Comparison of ENCODE assay signal across 21 cellular contexts in genomic region chr3:146975032-146975431, GRCh38.
DNase-seq lines count a peak whose midpoint lies in the region; ATAC-seq, FAIRE-seq and TF ChIP-seq lines count a peak whose summit lies in the region.
"Had no signal": no experiment of that assay in that cellular context is flagged by ENCODE, and none has a peak within 500 bp of the region (broad histone marks: within the 10 kb centered on the region; RNA-seq: fewer than 3 reads in every experiment).

No MANE protein-coding gene starts in this region.

- TF ChIP-seq EP300 in HepG2 (IDR thresholded peaks at IDR 0.05; ENCODE audit: low read depth in 2 of 2, low read length in 2 of 2) (no peak), HepG2 (CRISPR knock-in tag; IDR thresholded peaks at IDR 0.05; ENCODE audit: borderline replicate concordance) (no peak), K562 (IDR thresholded peaks at IDR 0.05; ENCODE audit: low read length) (no peak)

- no peaks in the 10 kb centered on the region for H3K9me1 ChIP-seq in K562 (ENCODE audit: control insufficient read depth, insufficient read depth, low read length)

- BruUV-seq in HepG2 (replicated peaks; lab: Mats Ljungman, UMichigan) (no TSS peak), K562 (replicated peaks; lab: Mats Ljungman, UMichigan) (no TSS peak)

- H3K27me3 ChIP-seq in HepG2 (ENCODE audit: control insufficient read depth in 1 of 2, insufficient read depth in 2 of 2, low read length in 2 of 2) (no peaks in the 10 kb centered on the region), right lobe of liver (no peaks in the 10 kb centered on the region), K562 (ENCODE audit: control insufficient read depth in 2 of 2, insufficient read depth in 2 of 2, low read length in 2 of 2) (no peaks in the 10 kb centered on the region)

- H3K79me2 ChIP-seq in HepG2 (ENCODE audit: insufficient read depth, low read length) (no peaks in the 10 kb centered on the region), K562 (ENCODE audit: control insufficient read depth, insufficient read depth, low read length) (no peaks in the 10 kb centered on the region)

- no peaks in the 10 kb centered on the region for H3K9me3 ChIP-seq in HepG2 (ENCODE audit: low read length)
- H3K9me3 ChIP-seq in right lobe of liver: no peaks in the 10 kb centered on the region
- no peaks in the 10 kb centered on the region for H3K9me3 ChIP-seq in K562 (replicated peaks; ENCODE audit: control insufficient read depth, insufficient read depth, low read depth, low read length)
- H3K9me3 ChIP-seq in kidney (ENCODE audit: control insufficient read depth in 1 of 2, low read length in 2 of 2): no peaks in the 10 kb centered on the region

- no peak for TF ChIP-seq RAD21 in HepG2 (CRISPR knock-in tag; IDR thresholded peaks at IDR 0.05)
- TF ChIP-seq RAD21 in K562 (CRISPR knock-in tag; conservative IDR thresholded peaks at IDR 0.05 in 1 of 2, IDR thresholded peaks at IDR 0.05 in 1 of 2): no peak

- intact Hi-C loops in HepG2 (cut with micrococcal nuclease; ENCODE audit: unreplicated experiment): no loop called here
- intact Hi-C loops in right lobe of liver (cut with DNase I): no loop called here
- intact Hi-C loops in K562 (cut with micrococcal nuclease): no loop called here
- intact Hi-C loops in kidney (cut with DNase I): no loop called here

- H3K27ac ChIP-seq in HepG2 (ENCODE audit: extremely low read length, insufficient read depth, low read length) (no peak overlapping the region), right lobe of liver (no peak overlapping the region), K562 (ENCODE audit: extremely low read depth, low read depth, low read length) (no peak overlapping the region), kidney (ENCODE audit: low read depth in 2 of 2, low read length in 2 of 2) (no peak overlapping the region)
- H3K27ac ChIP-seq: 22Rv1, GM23248 had no signal

- H3K9ac ChIP-seq in HepG2 (ENCODE audit: insufficient read depth, low read depth, low read length) (no peak overlapping the region), K562 (ENCODE audit: insufficient read depth in 1 of 2, low read depth in 2 of 2, low read length in 2 of 2) (no peak overlapping the region), kidney (ENCODE audit: low read length in 2 of 2) (no peak overlapping the region)
- H3K9ac ChIP-seq: GM23248 had no signal

- in situ Hi-C loops in HepG2 (cut with HindIII; ENCODE audit: extremely low pct_ligation_motif_present, low pct_unique_long_range_greater_than_20kb) (no loop called here), K562 (cut with MboI) (no loop called here)

- H3K4me1 ChIP-seq in HepG2 (ENCODE audit: insufficient read depth, low read length) (no peaks in the 10 kb centered on the region), right lobe of liver (no peaks in the 10 kb centered on the region), K562 (replicated peaks in 1 of 2; ENCODE audit: control insufficient read depth in 2 of 2, insufficient read depth in 2 of 2, low read length in 2 of 2) (no peaks in the 10 kb centered on the region), kidney (ENCODE audit: control insufficient read depth in 1 of 2, insufficient read depth in 1 of 2, low read depth in 1 of 2, low read length in 2 of 2) (no peaks in the 10 kb centered on the region)

- no peaks in the 10 kb centered on the region for H3K36me3 ChIP-seq in HepG2 (replicated peaks in 1 of 2; ENCODE audit: control insufficient read depth in 1 of 2, insufficient read depth in 2 of 2, low read length in 2 of 2)
- H3K36me3 ChIP-seq in right lobe of liver: no peaks in the 10 kb centered on the region
- H3K36me3 ChIP-seq in K562 (ENCODE audit: control insufficient read depth, insufficient read depth, low read length): no peaks in the 10 kb centered on the region
- no peaks in the 10 kb centered on the region for H3K36me3 ChIP-seq in kidney (ENCODE audit: control insufficient read depth in 1 of 2, insufficient read depth in 2 of 2, low read length in 2 of 2)

- H4K20me1 ChIP-seq in HepG2 (ENCODE audit: insufficient read depth, low read length) (no peaks in the 10 kb centered on the region), K562 (replicated peaks; ENCODE audit: control insufficient read depth, insufficient read depth, low read length) (no peaks in the 10 kb centered on the region)

- CTCF ChIA-PET in HepG2 (lab: Yijun Ruan, JAX; ENCODE audit: low intra/inter-chr PET ratio, low total read pairs) (no interaction called here), K562 (lab: Yijun Ruan, JAX; ENCODE audit: low intra/inter-chr PET ratio) (no interaction called here)

- H2AFZ ChIP-seq in HepG2 (ENCODE audit: low read length): no peak overlapping the region
- no peak overlapping the region for H2AFZ ChIP-seq in K562 (ENCODE audit: low read depth, low read length)
- H2AFZ ChIP-seq: GM23248 had no signal

- TF ChIP-seq POLR2A in HepG2 (IDR thresholded peaks at IDR 0.05; ENCODE audit: insufficient read depth in 1 of 2, low read depth in 2 of 2, low read length in 2 of 2): no peak
- TF ChIP-seq POLR2A in right lobe of liver (IDR thresholded peaks at IDR 0.05): no peak
- TF ChIP-seq POLR2A in K562 (conservative IDR thresholded peaks at IDR 0.05): no peak

- no peak overlapping the region for H3K4me3 ChIP-seq in HepG2 (replicated peaks in 1 of 3; ENCODE audit: insufficient read depth in 1 of 3, low read depth in 2 of 3, low read length in 3 of 3)
- H3K4me3 ChIP-seq in right lobe of liver: no peak overlapping the region
- no peak overlapping the region for H3K4me3 ChIP-seq in K562
- H3K4me3 ChIP-seq in kidney (ENCODE audit: low read length in 2 of 2): no peak overlapping the region
- H3K4me3 ChIP-seq: GM23248 had no signal

- H3K4me2 ChIP-seq in HepG2 (ENCODE audit: low read depth, low read length): no peak overlapping the region
- H3K4me2 ChIP-seq in K562 (ENCODE audit: insufficient read depth, low read length): no peak overlapping the region

- DNase-seq in HepG2 (ENCODE audit: low spot score) (no peak), right lobe of liver (no peak), K562 (ENCODE audit: extremely low read depth in 1 of 4, low spot score in 3 of 4) (no peak), kidney (no peak), medulla oblongata (ENCODE audit: extremely low spot score) (no peak)
- DNase-seq: Calu3; CD4-positive, alpha-beta memory T cell; COR-L47; DMS53; DMS79 treated with DMSO at 0.1 percent for 48 hours; GF-D8; GM23248; H7; HCEC 1CT had no signal

- ATAC-seq in HepG2 (no peak), right lobe of liver (no peak), K562 (no peak), GM18873 (IDR thresholded peaks at IDR 0.05; ENCODE audit: low FRiP score, unreplicated experiment) (no peak), GM18867 (IDR thresholded peaks at IDR 0.05; ENCODE audit: unreplicated experiment) (no peak)

- no peak for FAIRE-seq in HepG2 (lab: Jason Lieb, UNC)
- FAIRE-seq in K562 (lab: Jason Lieb, UNC): no peak
- FAIRE-seq in kidney (lab: Jason Lieb, UNC): peak; percentile 38
- FAIRE-seq: GM12891, GM18507, GM19239, H1 had no signal

- TF ChIP-seq CTCF in HepG2 (CRISPR knock-in tag; IDR thresholded peaks at IDR 0.05) (no peak), right lobe of liver (IDR thresholded peaks at IDR 0.05) (no peak), K562 (IDR thresholded peaks at IDR 0.05 in 2 of 3, conservative IDR thresholded peaks at IDR 0.05 in 1 of 3; ENCODE audit: insufficient read depth in 2 of 3, low read depth in 1 of 3, low read length in 3 of 3) (no peak), kidney (IDR thresholded peaks at IDR 0.05; ENCODE audit: borderline replicate concordance, extremely low read depth, insufficient read depth) (no peak)

- POLR2A ChIA-PET in HepG2 (lab: Yijun Ruan, JAX): no interaction called here
- POLR2A ChIA-PET in K562 (lab: Yijun Ruan, JAX): no interaction called here

- 0% methylated on average over 1 of the region's 1 CpG for WGBS in HepG2 (ENCODE audit: low lambda C conversion rate)
- 82% methylated on average over 1 of the region's 1 CpG for WGBS in right lobe of liver (ENCODE audit: insufficient coverage, low coverage, low lambda C conversion rate, missing lambda C conversion rate)
- 6% methylated on average over 1 of the region's 1 CpG for WGBS in K562 (ENCODE audit: insufficient coverage, low coverage, missing lambda C conversion rate)

TF ChIP-seq in HepG2, 621 proteins besides CTCF, POLR2A, EP300 and RAD21:
- TF ChIP-seq ZNF513 (CRISPR knock-in tag; conservative IDR thresholded peaks at IDR 0.05) (no peak), MAFK (conservative IDR thresholded peaks at IDR 0.05 in 1 of 2, IDR thresholded peaks at IDR 0.05 in 1 of 2; ENCODE audit: low read length in 2 of 2) (peak; percentile 56 to 76; a peak in 3 of 4 replicates), MAFF (IDR thresholded peaks at IDR 0.05; ENCODE audit: low read depth, low read length) (peak; percentile 42; the same call in 1 of the 2 replicates)
TF ChIP-seq in HepG2: peak in this region for 2.

TF ChIP-seq in K562, 482 proteins besides CTCF, POLR2A, EP300 and RAD21 (continues in another document):
- TF ChIP-seq ARID3A (IDR thresholded peaks at IDR 0.05; ENCODE audit: borderline replicate concordance, low read depth, low read length) (no peak), ZNF644 (tag; IDR thresholded peaks at IDR 0.05; ENCODE audit: low read depth) (no peak)

Comparison
In these comparisons a context has a peak if more than half of its experiments do, and no peak if none do; other contexts are left out.
1. Of the 241 proteins assayed by ChIP-seq in both HepG2 and K562: peak only in HepG2: MAFF and MAFK; only in K562: MAFG; in both: none; in neither: 238.